In genomic region chr1:234925440-234926251, GRCh38 we compare ENCODE assay signal across 8 cellular contexts.
A peak's percentile ranks its signal among the peaks of the same experiment; 100 is the strongest.
DNase-seq lines count a peak whose midpoint lies in the region; ATAC-seq and TF ChIP-seq lines count a peak whose summit lies in the region.

No MANE protein-coding gene starts in this region.

- no peaks in the 10 kb centered on the region for H3K9me3 ChIP-seq in breast epithelium

- no peaks in the 10 kb centered on the region for H3K27me3 Mint-ChIP-seq in stimulated activated naive CD8-positive, alpha-beta T cell treated with anti-CD3 and anti-CD28 coated beads, Interleukin-15, amount 100 ng/mL, for 72 hours

- H3K27ac ChIP-seq in breast epithelium (peak overlapping the region; percentile 64 to 77), layer of hippocampus (ENCODE audit: low read depth, low read length) (peak overlapping the region; percentile 27)

- peaks cover 0 to 12% of the 10 kb centered on the region in 2 donors for H3K4me1 ChIP-seq in breast epithelium

- peaks cover 65% of the 10 kb centered on the region for H3K4me1 Mint-ChIP-seq in stimulated activated naive CD8-positive, alpha-beta T cell treated with anti-CD3 and anti-CD28 coated beads, Interleukin-15, amount 100 ng/mL, for 72 hours

- ATAC-seq in stimulated activated naive CD8-positive, alpha-beta T cell treated with anti-CD3 and anti-CD28 coated beads, Interleukin-15, amount 100 ng/mL, for 72 hours: no peak
- ATAC-seq in HG03108 (IDR thresholded peaks at IDR 0.05; ENCODE audit: unreplicated experiment) (no peak), HG03354 (IDR thresholded peaks at IDR 0.05; ENCODE audit: poor library complexity, severe bottlenecking, unreplicated experiment) (no peak), HG02840 (IDR thresholded peaks at IDR 0.05; ENCODE audit: low FRiP score, unreplicated experiment) (no peak)

- H3K27ac Mint-ChIP-seq in stimulated activated naive CD8-positive, alpha-beta T cell treated with anti-CD3 and anti-CD28 coated beads, Interleukin-15, amount 100 ng/mL, for 72 hours: peak overlapping the region; percentile 6 to 94

- H3K9me3 Mint-ChIP-seq in stimulated activated naive CD8-positive, alpha-beta T cell treated with anti-CD3 and anti-CD28 coated beads, Interleukin-15, amount 100 ng/mL, for 72 hours: peaks cover 7 to 11% of the 10 kb centered on the region in 2 donors

- TF ChIP-seq CTCF in breast epithelium (IDR thresholded peaks at IDR 0.05): no peak

- no peaks in the 10 kb centered on the region for H3K36me3 ChIP-seq in breast epithelium

- H3K27me3 ChIP-seq in breast epithelium (no peaks in the 10 kb centered on the region), layer of hippocampus (ENCODE audit: control insufficient read depth, insufficient read depth, low read length) (no peaks in the 10 kb centered on the region)

- intact Hi-C loops in breast epithelium (cut with DNase I; ENCODE audit: low total_unique reads): loop anchor here (10.0 kb wide), 1 partner anchor 201 kb away; no protein-coding TSS in a partner anchor

- TF ChIP-seq POLR2A in breast epithelium (IDR thresholded peaks at IDR 0.05): no peak

- peak overlapping the region; percentile 69 to 83 for H3K4me3 Mint-ChIP-seq in stimulated activated naive CD8-positive, alpha-beta T cell treated with anti-CD3 and anti-CD28 coated beads, Interleukin-15, amount 100 ng/mL, for 72 hours

- no peak overlapping the region for H3K4me3 ChIP-seq in breast epithelium

- peak; percentile 100 for DNase-seq in EH (ENCODE audit: low read depth)
- DNase-seq in NCI-H2227 (lab: John Stamatoyannopoulos, UW; ENCODE audit: unreplicated experiment): peak; percentile 23
- peak in 1 of 2 donors; percentile 19 for DNase-seq in breast epithelium (ENCODE audit: low spot score in 2 of 2)
- no peak for DNase-seq in stimulated activated naive CD8-positive, alpha-beta T cell treated with anti-CD3 and anti-CD28 coated beads, Interleukin-15, amount 100 ng/mL, for 72 hours

Comparison
In these comparisons a context has a peak if more than half of its experiments do, and no peak if none do; other contexts are left out.
1. DNase-seq: peak in EH (single experiment) and NCI-H2227 (single experiment); none in stimulated activated naive CD8-positive, alpha-beta T cell treated with anti-CD3 and anti-CD28 coated beads, Interleukin-15, amount 100 ng/mL, for 72 hours (0 of 2).